ENCODE assay signal across 8 cellular contexts in the genomic region with DNA sequence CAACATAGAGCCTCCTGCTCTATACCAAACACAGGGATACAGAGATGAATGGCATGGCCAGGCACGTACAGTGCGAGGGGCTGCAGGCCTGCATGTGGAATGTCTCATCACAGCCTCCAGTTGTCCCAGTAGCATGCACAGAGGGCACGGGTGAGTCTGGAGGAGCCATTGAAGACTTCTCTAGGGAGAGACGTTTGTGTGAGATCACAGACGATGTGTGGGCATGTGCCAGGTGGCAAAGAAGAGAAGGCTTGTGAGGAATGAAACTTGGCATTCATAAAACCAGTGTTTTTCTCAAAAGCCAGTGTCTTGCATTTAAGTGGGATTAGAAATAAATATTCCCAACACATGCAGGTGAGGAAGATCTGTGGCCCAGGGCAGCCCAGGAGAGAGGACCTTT.
"Had no signal": no experiment of that assay in that cellular context is flagged by ENCODE, and none has a peak within 500 bp of the region (broad histone marks: within the 10 kb centered on the region; RNA-seq: fewer than 3 reads in every experiment).

No MANE protein-coding gene starts in this region.

- H3K4me3 ChIP-seq: GM12878 had no signal

- DNase-seq: GDM1, GF-D8 had no signal

- FAIRE-seq: G401.6, GM12878, GM12891, GM12892, GM18507, GM19239 had no signal

- ATAC-seq: GM12878 had no signal
